ENCODE assay signal across 22 cellular contexts in the genomic region with DNA sequence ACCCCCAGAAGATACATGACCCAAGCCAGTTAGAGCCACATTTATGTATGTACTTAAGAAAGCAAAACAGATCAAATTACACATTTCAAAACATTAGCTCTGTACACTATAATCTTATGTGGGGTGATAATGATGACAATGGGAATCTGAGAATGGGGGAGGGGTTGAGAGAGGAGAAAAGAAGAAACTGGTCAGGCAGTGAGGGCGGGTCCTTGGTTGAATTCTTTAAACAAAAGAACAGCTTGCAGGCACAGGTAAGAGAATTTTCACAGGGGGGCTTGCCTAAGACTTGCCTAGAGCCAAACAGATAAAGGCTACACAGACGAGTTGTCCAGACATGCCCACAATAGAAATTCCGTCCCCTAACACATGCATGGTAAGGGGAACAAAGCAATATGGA.
DNase-seq lines count a peak whose midpoint lies in the region; ATAC-seq, FAIRE-seq and TF ChIP-seq lines count a peak whose summit lies in the region.
"Had no signal": no experiment of that assay in that cellular context is flagged by ENCODE, and none has a peak within 500 bp of the region (broad histone marks: within the 10 kb centered on the region; RNA-seq: fewer than 3 reads in every experiment).

No MANE protein-coding gene starts in this region.

- no peak overlapping the region for H4K8ac ChIP-seq in trophoblast cell (ENCODE audit: low read depth, low read length)

- H3K27me3 ChIP-seq in bronchial epithelial cell (ENCODE audit: control insufficient read depth, insufficient read depth, low read length) (no peaks in the 10 kb centered on the region), trophoblast cell (ENCODE audit: insufficient read depth, low read length) (no peaks in the 10 kb centered on the region)
- no peaks in the 10 kb centered on the region for H3K27me3 ChIP-seq in CD4-positive, alpha-beta T cell (ENCODE audit: control insufficient read depth, insufficient read depth, low read length)

- no peaks in the 10 kb centered on the region for H3K4me1 ChIP-seq in trophoblast cell (ENCODE audit: control insufficient read depth in 1 of 2, insufficient read depth in 2 of 2, low read length in 2 of 2)

- DNase-seq in DMS53 (lab: John Stamatoyannopoulos, UW) (peak; percentile 34), DMS53 treated with DMSO at 0.1 percent for 48 hours (lab: John Stamatoyannopoulos, UW; ENCODE audit: unreplicated experiment) (no peak), NCI-H2227 (lab: John Stamatoyannopoulos, UW; ENCODE audit: unreplicated experiment) (peak; percentile 30), bronchial epithelial cell (ENCODE audit: low read depth) (peak; percentile 45), trophoblast cell (no peak)
- DNase-seq in CD4-positive, alpha-beta T cell = no peak
- DNase-seq in stimulated activated CD4-positive, alpha-beta T cell treated with anti-CD3 and anti-CD28 coated beads, Interleukin-15, amount 100 ng/mL, for 24 hours = no peak
- DNase-seq: AML-193; C1 segment of cervical spinal cord; Calu3; CD8-positive, alpha-beta memory T cell; DMS153; Karpas-422; NCI-H187; NCI-H2107; NCI-H345; NCI-H526; NK-92 treated with Interleukin-12 subunit alpha and Interleukin-12 subunit beta, amount 100 ng/mL, for 24 hours; T-cell had no signal

- H3K14ac ChIP-seq in trophoblast cell (ENCODE audit: low read length) = no peak overlapping the region

- H3K36me3 ChIP-seq in bronchial epithelial cell (ENCODE audit: control insufficient read depth, insufficient read depth, low read length) = no peaks in the 10 kb centered on the region
- no peaks in the 10 kb centered on the region for H3K36me3 ChIP-seq in trophoblast cell (ENCODE audit: control insufficient read depth in 1 of 2, insufficient read depth in 2 of 2, low read length in 2 of 2)

- H3K4me3 ChIP-seq in bronchial epithelial cell (ENCODE audit: low read depth, low read length) = no peak overlapping the region
- H3K4me3 ChIP-seq in trophoblast cell (ENCODE audit: low read depth, low read length) = no peak overlapping the region

- WGBS in trophoblast cell (ENCODE audit: extremely low coverage, insufficient coverage, insufficient read length) = no CpG with 5 or more reads among the region's 3 CpGs

- no peak overlapping the region for H3K4me3 Mint-ChIP-seq in CD4-positive, alpha-beta T cell
- H3K4me3 Mint-ChIP-seq: CD8-positive, alpha-beta memory T cell; T-cell had no signal

- H3K4ac ChIP-seq in trophoblast cell (ENCODE audit: low read depth, low read length) = no peak overlapping the region

- peaks cover 2% of the 10 kb centered on the region for H3K9me3 ChIP-seq in trophoblast cell (ENCODE audit: insufficient read depth, low read depth, low read length)
- H3K9me3 ChIP-seq in CD4-positive, alpha-beta T cell (ENCODE audit: control insufficient read depth, low read length) = no peaks in the 10 kb centered on the region

- TF ChIP-seq CTCF in bronchial epithelial cell (IDR thresholded peaks at IDR 0.05; ENCODE audit: insufficient read depth, low read length, severe bottlenecking) = no peak
- no peak for TF ChIP-seq CTCF in CD4-positive, alpha-beta T cell (IDR thresholded peaks at IDR 0.05)

- no peak overlapping the region for H2BK120ac ChIP-seq in trophoblast cell (ENCODE audit: insufficient read depth, low read length, poor library complexity)

- no peaks in the 10 kb centered on the region for H3K36me3 Mint-ChIP-seq in CD4-positive, alpha-beta T cell (ENCODE audit: low read depth)
- H3K36me3 Mint-ChIP-seq: CD8-positive, alpha-beta memory T cell; T-cell had no signal

- no peak overlapping the region for H2AK5ac ChIP-seq in trophoblast cell (ENCODE audit: low read length)

- H4K91ac ChIP-seq in trophoblast cell (ENCODE audit: low read depth, low read length) = peak overlapping the region; percentile 48

- peak overlapping the region; percentile 74 for H2BK5ac ChIP-seq in trophoblast cell (ENCODE audit: low read depth, low read length, poor library complexity)

- no peaks in the 10 kb centered on the region for H3K27me3 Mint-ChIP-seq in CD4-positive, alpha-beta T cell

- H3K27ac Mint-ChIP-seq in CD4-positive, alpha-beta T cell = no peak overlapping the region
- H3K27ac Mint-ChIP-seq: CD8-positive, alpha-beta memory T cell; T-cell had no signal

- POLR2A ChIA-PET in CD4-positive, alpha-beta T cell (lab: Charles Lee) = no interaction called here

- H3K9ac ChIP-seq in trophoblast cell (ENCODE audit: low read length) = no peak overlapping the region

- no peak overlapping the region for H3K4me2 ChIP-seq in trophoblast cell (ENCODE audit: low read length)

- peaks cover 4% of the 10 kb centered on the region for H3K9me3 Mint-ChIP-seq in CD4-positive, alpha-beta T cell

- H3K4me1 Mint-ChIP-seq in CD4-positive, alpha-beta T cell (ENCODE audit: low read depth) = no peaks in the 10 kb centered on the region
- H3K4me1 Mint-ChIP-seq: CD8-positive, alpha-beta memory T cell; T-cell had no signal

- CTCF ChIA-PET in CD4-positive, alpha-beta T cell (lab: Charles Lee) = no interaction called here

- H3K27ac ChIP-seq in trophoblast cell (ENCODE audit: low read depth, low read length) = no peak overlapping the region
- H3K27ac ChIP-seq in CD4-positive, alpha-beta T cell (ENCODE audit: low read depth, low read length) = no peak overlapping the region
- H3K27ac ChIP-seq: 22Rv1 had no signal

- peak overlapping the region; percentile 59 for H4K12ac ChIP-seq in trophoblast cell (ENCODE audit: low read depth, low read length)

- no peak overlapping the region for H2BK12ac ChIP-seq in trophoblast cell (ENCODE audit: low read length)

- no peak for FAIRE-seq in bronchial epithelial cell (lab: Jason Lieb, UNC)
- FAIRE-seq: GM19239 had no signal

- intact Hi-C loops in CD4-positive, alpha-beta T cell (cut with DNase I, micrococcal nuclease) = no loop called here

- no peak overlapping the region for H3K23ac ChIP-seq in trophoblast cell (ENCODE audit: low read length)

- ATAC-seq in CD4-positive, alpha-beta T cell (ENCODE audit: poor library complexity) = no peak
- no peak for ATAC-seq in GM21576 (IDR thresholded peaks at IDR 0.05; ENCODE audit: unreplicated experiment)
- ATAC-seq: T-cell had no signal

- H3K79me2 ChIP-seq in trophoblast cell (ENCODE audit: control insufficient read depth, insufficient read depth, low read length, poor library complexity) = no peaks in the 10 kb centered on the region

- peaks cover 1% of the 10 kb centered on the region for H3K79me1 ChIP-seq in trophoblast cell (ENCODE audit: low read length)

- no peak overlapping the region for H2AFZ ChIP-seq in trophoblast cell (ENCODE audit: insufficient read depth, low read length, poor library complexity)

- no peak overlapping the region for H3K18ac ChIP-seq in trophoblast cell (ENCODE audit: low read length)

Comparison
In these comparisons a context has a peak if more than half of its experiments do, and no peak if none do; other contexts are left out.
1. DNase-seq: peak in DMS53 (single experiment), NCI-H2227 (single experiment) and bronchial epithelial cell (single experiment); none in DMS53 treated with DMSO at 0.1 percent for 48 hours (single experiment), trophoblast cell (0 of 2), CD4-positive, alpha-beta T cell (0 of 10) and stimulated activated CD4-positive, alpha-beta T cell treated with anti-CD3 and anti-CD28 coated beads, Interleukin-15, amount 100 ng/mL, for 24 hours (single experiment).